Comparison of ENCODE assay signal across 10 cellular contexts in genomic region chr14:91119556-91120311, GRCh38. TPM values are rescaled to one million over a fixed set of nuclear protein-coding genes. Genes with fewer than 3 reads are reported as not detected.
DNase-seq lines count a peak whose midpoint lies in the region; ATAC-seq and TF ChIP-seq lines count a peak whose summit lies in the region.
"Had no signal": no experiment of that assay in that cellular context is flagged by ENCODE, and none has a peak within 500 bp of the region (broad histone marks: within the 10 kb centered on the region; RNA-seq: fewer than 3 reads in every experiment).

No MANE protein-coding gene starts in this region.

- no peaks in the 10 kb centered on the region for H3K27me3 ChIP-seq in AG04450 (ENCODE audit: control insufficient read depth, insufficient read depth, low read length)

- H3K4me3 ChIP-seq in AG04450 (ENCODE audit: low read depth, low read length) (no peak overlapping the region), HEK293 (ENCODE audit: low read depth, low read length) (no peak overlapping the region), astrocyte of the spinal cord (ENCODE audit: low read depth, low read length) (no peak overlapping the region)

- H3K36me3 ChIP-seq in HEK293 (ENCODE audit: control insufficient read depth in 2 of 2, insufficient read depth in 1 of 2, low read length in 2 of 2), result no peaks in the 10 kb centered on the region; a peak in 1 of 3 replicates

- peak overlapping the region; percentile 21 for H3K27ac ChIP-seq in AG04450 (ENCODE audit: low read depth, low read length)
- no peak overlapping the region for H3K27ac ChIP-seq in HEK293 (ENCODE audit: extremely low read depth, low read depth, low read length)

- no peak for DNase-seq in AG04450 (ENCODE audit: low read depth, low spot score)
- peak; percentile 33 for DNase-seq in astrocyte of the spinal cord (ENCODE audit: low read depth, low spot score)
- DNase-seq in kidney tubule cell (ENCODE audit: low spot score), result peak; percentile 97
- DNase-seq in Kasumi-1 (lab: John Stamatoyannopoulos, UW), result no peak
- no peak for DNase-seq in hippocampal formation (lab: John Stamatoyannopoulos, UW)
- DNase-seq in DMS 273 (lab: John Stamatoyannopoulos, UW; ENCODE audit: unreplicated experiment), result no peak
- DNase-seq: activated B cell treated with CpG ODN at 0.5 μM for 24 hours; effector CD8-positive, alpha-beta T cell had no signal

- POLR2A ChIA-PET in AG04450 (lab: Yijun Ruan, JAX) (interaction anchor here (0.6 kb wide), 1 partner anchor 115 kb away, joined by 4 read pairs; no protein-coding TSS in a partner anchor), HEK293 (lab: Yijun Ruan, JAX) (no interaction called here)

- TF ChIP-seq CTCF in AG04450 (IDR thresholded peaks at IDR 0.05; ENCODE audit: low read depth, low read length) (no peak), HEK293 (tag by site-specific recombination; IDR thresholded peaks at IDR 0.05) (no peak), astrocyte of the spinal cord (IDR thresholded peaks at IDR 0.05; ENCODE audit: low read depth, low read length) (no peak)

- H3K9me3 ChIP-seq in AG04450 (ENCODE audit: control insufficient read depth, insufficient read depth, low read length) (peaks cover 3% of the 10 kb centered on the region; the same call in 1 of the 2 replicates), HEK293 (ENCODE audit: control insufficient read depth, insufficient read depth, low read depth, low read length) (no peaks in the 10 kb centered on the region)

- peaks cover 11% of the 10 kb centered on the region for H3K4me1 ChIP-seq in HEK293 (ENCODE audit: control insufficient read depth, insufficient read depth, low read length)

- in situ Hi-C loops in astrocyte of the spinal cord (cut with HindIII; ENCODE audit: low sequenced_read_pairs), result no loop called here

- CTCF ChIA-PET in AG04450 (lab: Charles Lee), result interaction anchor here (1.8 kb wide), 1 partner anchor 54 kb away, joined by 6 read pairs; no protein-coding TSS in a partner anchor
- CTCF ChIA-PET in HEK293 (lab: Yijun Ruan, JAX), result interaction anchor here (1.0 to 1.2 kb wide), 2 partner anchors 54 to 57 kb away, joined by 4 read pairs; no protein-coding TSS in a partner anchor

- no peak for ATAC-seq in HG03432 (IDR thresholded peaks at IDR 0.05; ENCODE audit: unreplicated experiment)

TF ChIP-seq in HEK293, 187 proteins besides CTCF, POLR2A, EP300 and RAD21:
- TF ChIP-seq MEIS1 (CRISPR knock-in tag; IDR thresholded peaks at IDR 0.05; ENCODE audit: borderline replicate concordance) (no peak), ZNF433 (tag by site-specific recombination; IDR thresholded peaks at IDR 0.05; ENCODE audit: low read depth) (no peak), SP3 (tag by site-specific recombination; IDR thresholded peaks at IDR 0.05) (0 out of 2 replicates have a peak, but pooled peaks have one; percentile 16), SP7 (tag by site-specific recombination; IDR thresholded peaks at IDR 0.05) (0 out of 2 replicates have a peak, but pooled peaks have one; percentile 29), ZNF560 (tag by site-specific recombination; IDR thresholded peaks at IDR 0.05; ENCODE audit: borderline replicate concordance) (no peak), ZNF701 (tag by site-specific recombination; IDR thresholded peaks at IDR 0.05) (no peak), ZNF843 (tag by site-specific recombination; IDR thresholded peaks at IDR 0.05) (no peak), ZNF2 (tag by site-specific recombination; IDR thresholded peaks at IDR 0.05) (no peak), GLI4 (tag by site-specific recombination; IDR thresholded peaks at IDR 0.05) (no peak), ZNF629 (tag by site-specific recombination; IDR thresholded peaks at IDR 0.05) (0 out of 2 replicates have a peak, but pooled peaks have one; percentile 20), ZNF48 (tag by site-specific recombination; IDR thresholded peaks at IDR 0.05) (no peak), ZNF24 (tag by site-specific recombination; IDR thresholded peaks at IDR 0.05) (no peak), ZNF10 (tag by site-specific recombination; IDR thresholded peaks at IDR 0.05) (no peak), ZNF148 (tag by site-specific recombination; IDR thresholded peaks at IDR 0.05; ENCODE audit: borderline replicate concordance) (no peak), KLF1 (tag by site-specific recombination; IDR thresholded peaks at IDR 0.05) (peak; percentile 93), ZNF776 (tag by site-specific recombination; IDR thresholded peaks at IDR 0.05; ENCODE audit: borderline replicate concordance) (no peak), ZNF777 (tag by site-specific recombination; IDR thresholded peaks at IDR 0.05; ENCODE audit: borderline replicate concordance) (no peak), ZNF548 (tag by site-specific recombination; IDR thresholded peaks at IDR 0.05) (no peak), ZNF571 (tag by site-specific recombination; IDR thresholded peaks at IDR 0.05) (no peak), ZNF473 (tag by site-specific recombination; IDR thresholded peaks at IDR 0.05) (no peak), KLF8 (tag by site-specific recombination; IDR thresholded peaks at IDR 0.05) (no peak), YY1 (tag by site-specific recombination; IDR thresholded peaks at IDR 0.05) (no peak), RBAK (tag by site-specific recombination; IDR thresholded peaks at IDR 0.05) (no peak), ZNF157 (tag by site-specific recombination; IDR thresholded peaks at IDR 0.05) (no peak), ZNF133 (tag by site-specific recombination; IDR thresholded peaks at IDR 0.05) (no peak)
- TF ChIP-seq, protein P1, sequence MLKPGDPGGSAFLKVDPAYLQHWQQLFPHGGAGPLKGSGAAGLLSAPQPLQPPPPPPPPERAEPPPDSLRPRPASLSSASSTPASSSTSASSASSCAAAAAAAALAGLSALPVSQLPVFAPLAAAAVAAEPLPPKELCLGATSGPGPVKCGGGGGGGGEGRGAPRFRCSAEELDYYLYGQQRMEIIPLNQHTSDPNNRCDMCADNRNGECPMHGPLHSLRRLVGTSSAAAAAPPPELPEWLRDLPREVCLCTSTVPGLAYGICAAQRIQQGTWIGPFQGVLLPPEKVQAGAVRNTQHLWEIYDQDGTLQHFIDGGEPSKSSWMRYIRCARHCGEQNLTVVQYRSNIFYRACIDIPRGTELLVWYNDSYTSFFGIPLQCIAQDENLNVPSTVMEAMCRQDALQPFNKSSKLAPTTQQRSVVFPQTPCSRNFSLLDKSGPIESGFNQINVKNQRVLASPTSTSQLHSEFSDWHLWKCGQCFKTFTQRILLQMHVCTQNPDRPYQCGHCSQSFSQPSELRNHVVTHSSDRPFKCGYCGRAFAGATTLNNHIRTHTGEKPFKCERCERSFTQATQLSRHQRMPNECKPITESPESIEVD (tag by site-specific recombination; IDR thresholded peaks at IDR 0.05), result no peak
- TF ChIP-seq, protein P2, sequence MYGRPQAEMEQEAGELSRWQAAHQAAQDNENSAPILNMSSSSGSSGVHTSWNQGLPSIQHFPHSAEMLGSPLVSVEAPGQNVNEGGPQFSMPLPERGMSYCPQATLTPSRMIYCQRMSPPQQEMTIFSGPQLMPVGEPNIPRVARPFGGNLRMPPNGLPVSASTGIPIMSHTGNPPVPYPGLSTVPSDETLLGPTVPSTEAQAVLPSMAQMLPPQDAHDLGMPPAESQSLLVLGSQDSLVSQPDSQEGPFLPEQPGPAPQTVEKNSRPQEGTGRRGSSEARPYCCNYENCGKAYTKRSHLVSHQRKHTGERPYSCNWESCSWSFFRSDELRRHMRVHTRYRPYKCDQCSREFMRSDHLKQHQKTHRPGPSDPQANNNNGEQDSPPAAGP (tag by site-specific recombination; IDR thresholded peaks at IDR 0.05), result peak; percentile 57
- TF ChIP-seq, protein P3, sequence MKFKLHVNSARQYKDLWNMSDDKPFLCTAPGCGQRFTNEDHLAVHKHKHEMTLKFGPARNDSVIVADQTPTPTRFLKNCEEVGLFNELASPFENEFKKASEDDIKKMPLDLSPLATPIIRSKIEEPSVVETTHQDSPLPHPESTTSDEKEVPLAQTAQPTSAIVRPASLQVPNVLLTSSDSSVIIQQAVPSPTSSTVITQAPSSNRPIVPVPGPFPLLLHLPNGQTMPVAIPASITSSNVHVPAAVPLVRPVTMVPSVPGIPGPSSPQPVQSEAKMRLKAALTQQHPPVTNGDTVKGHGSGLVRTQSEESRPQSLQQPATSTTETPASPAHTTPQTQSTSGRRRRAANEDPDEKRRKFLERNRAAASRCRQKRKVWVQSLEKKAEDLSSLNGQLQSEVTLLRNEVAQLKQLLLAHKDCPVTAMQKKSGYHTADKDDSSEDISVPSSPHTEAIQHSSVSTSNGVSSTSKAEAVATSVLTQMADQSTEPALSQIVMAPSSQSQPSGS (tag by site-specific recombination; IDR thresholded peaks at IDR 0.05; ENCODE audit: low read depth), result no peak

RNA-seq across cellular contexts. Expression of gene DGLUCY, which starts 5.9 kb away (rescaled TPM):
- polyA plus RNA-seq in AG04450 (2011; rRNA removed), result 22.1 and 24.1 TPM in 2 replicates
- polyA minus RNA-seq in AG04450 (2011; rRNA and poly(A)+ RNA removed), result 36.1 and 36.5 TPM in 2 replicates

RNA-seq across cellular contexts. Expression of gene RPS6KA5, which starts 59.3 kb away (rescaled TPM):
- polyA plus RNA-seq in AG04450 (2011; rRNA removed), result 1.1 and 1.5 TPM in 2 replicates
- polyA minus RNA-seq in AG04450 (2011; rRNA and poly(A)+ RNA removed), result 0.78 and 1.3 TPM in 2 replicates

Comparison
In these comparisons a context has a peak if more than half of its experiments do, and no peak if none do; other contexts are left out.
1. DNase-seq: peak in astrocyte of the spinal cord (single experiment) and kidney tubule cell (single experiment); none in AG04450 (single experiment), Kasumi-1 (0 of 2), hippocampal formation (0 of 2) and DMS 273 (single experiment).